In the genomic region with DNA sequence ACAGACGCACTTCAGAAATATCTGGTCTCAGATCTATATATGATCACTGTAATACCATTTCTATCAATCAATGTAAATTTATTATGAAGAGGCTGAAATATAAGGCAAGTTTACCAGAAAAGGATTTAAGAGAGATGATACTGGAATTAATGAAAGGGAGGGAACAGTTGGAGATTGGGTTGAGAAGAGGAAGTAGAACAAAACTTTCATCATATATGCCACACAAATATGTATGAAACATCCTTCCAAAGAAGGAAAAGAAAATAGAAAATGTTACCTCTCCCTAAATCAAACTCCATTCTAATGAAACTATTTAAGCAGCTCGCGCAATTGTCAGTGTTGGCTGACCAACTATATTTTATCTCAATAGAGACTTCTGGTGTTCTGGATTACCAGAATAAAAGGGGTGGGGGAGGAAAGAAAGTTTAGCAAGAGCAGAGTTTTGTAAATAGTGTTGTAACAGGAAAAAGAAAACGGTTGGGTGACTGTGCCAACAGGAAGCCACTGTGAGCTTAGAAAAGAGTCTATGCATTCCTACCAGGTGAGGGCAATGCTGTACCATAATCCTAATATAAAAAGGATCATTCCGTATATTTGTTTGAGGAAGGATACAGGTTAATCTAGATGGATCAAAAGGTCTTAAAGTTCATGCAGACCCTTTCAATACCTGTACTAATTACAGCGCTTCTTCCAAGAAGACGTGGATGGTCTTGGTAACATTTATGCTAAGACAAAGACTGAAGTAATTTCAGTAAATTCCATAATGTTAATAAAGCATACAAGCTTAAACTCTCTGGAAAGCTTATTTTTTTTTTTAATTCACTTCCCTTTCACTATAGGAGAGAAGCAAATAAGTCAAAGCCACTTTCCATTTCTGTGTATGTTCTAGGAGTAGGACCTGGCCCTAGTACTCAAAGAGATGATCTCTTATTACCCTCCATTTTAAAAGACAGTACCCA, we compare ENCODE assay signal across 1 cellular context.
A peak's percentile ranks its signal among the peaks of the same experiment; 100 is the strongest.
TF ChIP-seq lines count a peak whose summit lies in the region.

No MANE protein-coding gene starts in this region.

TF ChIP-seq in A549, 52 proteins besides CTCF, POLR2A, EP300 and RAD21 (continued from another document):
- TF ChIP-seq E2F6 (IDR thresholded peaks at IDR 0.05; ENCODE audit: borderline replicate concordance, low read depth) (no peak), FOSL2 (IDR thresholded peaks at IDR 0.05) (no peak), FOSL2 (CRISPR knock-in tag; IDR thresholded peaks at IDR 0.05) (no peak), MAFK (IDR thresholded peaks at IDR 0.05; ENCODE audit: partially characterized antibody) (no peak), HOXA7 (CRISPR knock-in tag; IDR thresholded peaks at IDR 0.05) (no peak), HOXB13 (CRISPR knock-in tag; IDR thresholded peaks at IDR 0.05; ENCODE audit: low read depth) (no peak), USF2 (IDR thresholded peaks at IDR 0.05) (no peak), SMC3 (IDR thresholded peaks at IDR 0.05) (peak; percentile 41; the same call in 2 of the 3 replicates), ZSCAN20 (CRISPR knock-in tag; IDR thresholded peaks at IDR 0.05) (no peak)
